In genomic region chr18:57446322-57446721, GRCh38 we compare ENCODE assay signal across 8 cellular contexts. TPM values are rescaled to one million over a fixed set of nuclear protein-coding genes. Genes with fewer than 3 reads are reported as not detected.
DNase-seq lines count a peak whose midpoint lies in the region; ATAC-seq, FAIRE-seq and TF ChIP-seq lines count a peak whose summit lies in the region.

No MANE protein-coding gene starts in this region.

- POLR2A ChIA-PET in OCI-LY7 (lab: Charles Lee): no interaction called here

- no peak overlapping the region for H3K4me2 ChIP-seq in OCI-LY7 (ENCODE audit: low read length)

- CTCF ChIA-PET in OCI-LY7 (lab: Charles Lee; ENCODE audit: unreplicated experiment): no interaction called here

- peaks cover 8% of the 10 kb centered on the region for H3K36me3 Mint-ChIP-seq in T-helper 17 cell (ENCODE audit: low read depth)

- peaks cover 4% of the 10 kb centered on the region for H3K4me1 Mint-ChIP-seq in T-helper 17 cell

- no TSS peak for BruUV-seq in OCI-LY7 (replicated peaks; lab: Mats Ljungman, UMichigan)

- H3K4me3 Mint-ChIP-seq in T-helper 17 cell: no peak overlapping the region

- no peaks in the 10 kb centered on the region for H3K36me3 ChIP-seq in OCI-LY7 (ENCODE audit: insufficient read depth, low read length)

- no peaks in the 10 kb centered on the region for H4K20me1 ChIP-seq in OCI-LY7 (ENCODE audit: insufficient read depth, low read length)

- no peaks in the 10 kb centered on the region for H3K79me2 ChIP-seq in OCI-LY7 (ENCODE audit: insufficient read depth, low read depth, low read length)

- H3K9me3 ChIP-seq in OCI-LY7 (ENCODE audit: low read length): no peaks in the 10 kb centered on the region
- H3K9me3 ChIP-seq in T-helper 17 cell (ENCODE audit: control insufficient read depth, low read length, poor library complexity, severe bottlenecking): no peaks in the 10 kb centered on the region

- intact Hi-C loops in OCI-LY7 (cut with micrococcal nuclease; ENCODE audit: unreplicated experiment): loop anchor here (2.0 kb wide), 2 partner anchors 578 to 698 kb away; no protein-coding TSS in a partner anchor

- no peak overlapping the region for H3K4me3 ChIP-seq in OCI-LY7 (ENCODE audit: low read depth, low read length, poor library complexity, severe bottlenecking)
- H3K4me3 ChIP-seq in fibroblast of mammary gland (ENCODE audit: control insufficient read depth, low read depth, low read length): no peak overlapping the region

- H3K27me3 Mint-ChIP-seq in T-helper 17 cell: peaks cover 83% of the 10 kb centered on the region

- no peak overlapping the region for H2AFZ ChIP-seq in OCI-LY7 (ENCODE audit: low read length)

- H3K27ac ChIP-seq in OCI-LY7 (ENCODE audit: low read depth, low read length, poor library complexity, severe bottlenecking): no peak overlapping the region

- no peaks in the 10 kb centered on the region for H3K9me2 ChIP-seq in OCI-LY7 (ENCODE audit: insufficient read depth, low read length)

- DNase-seq in AG09319 (ENCODE audit: extremely low read depth, low read depth) (no peak), GM18507 (ENCODE audit: extremely low spot score, insufficient read length, low read depth) (no peak), OCI-LY7 (ENCODE audit: low spot score) (peak; percentile 27), fibroblast of mammary gland (ENCODE audit: low read depth) (peak; percentile 24), islet precursor cell (no peak), GM19238 (ENCODE audit: insufficient read length, low spot score) (no peak), T-helper 17 cell (no peak)

- ATAC-seq in GM21390 (IDR thresholded peaks at IDR 0.05; ENCODE audit: unreplicated experiment) (no peak), T-helper 17 cell (no peak)

- H3K4me1 ChIP-seq in OCI-LY7 (ENCODE audit: insufficient read depth, low read length, poor library complexity, severe bottlenecking): no peaks in the 10 kb centered on the region

- TF ChIP-seq CTCF in AG09319 (IDR thresholded peaks at IDR 0.05; ENCODE audit: low read depth, low read length): peak; percentile 24
- TF ChIP-seq CTCF in OCI-LY7 (conservative IDR thresholded peaks at IDR 0.05; ENCODE audit: low read length): peak; percentile 75
- TF ChIP-seq CTCF in fibroblast of mammary gland (conservative IDR thresholded peaks at IDR 0.05; ENCODE audit: control insufficient read depth, insufficient read depth, low read depth, low read length): peak; percentile 52

- FAIRE-seq in GM18507 (lab: Jason Lieb, UNC): peak; percentile 44

- no peak overlapping the region for H3K27ac Mint-ChIP-seq in T-helper 17 cell

RNA-seq across cellular contexts. Expression of gene ONECUT2, which starts 11.1 kb away (rescaled TPM):
- total RNA-seq in OCI-LY7 (2014; rRNA removed; shearing (Covaris generic)): not detected in 2 replicates
- total RNA-seq in OCI-LY7 (2022): not detected in 2 replicates
- total RNA-seq in T-helper 17 cell: not detected

Comparison
In these comparisons a context has a peak if more than half of its experiments do, and no peak if none do; other contexts are left out.
1. DNase-seq: peak in OCI-LY7 (single experiment) and fibroblast of mammary gland (single experiment); none in AG09319 (single experiment), GM18507 (single experiment), islet precursor cell (single experiment), GM19238 (single experiment) and T-helper 17 cell (0 of 3).
2. CTCF ChIP-seq: peak in every context shown above with its lines; median percentile 75 in OCI-LY7; 52 in fibroblast of mammary gland; 24 in AG09319.